Comparison of ENCODE assay signal across 8 cellular contexts in the genomic region with DNA sequence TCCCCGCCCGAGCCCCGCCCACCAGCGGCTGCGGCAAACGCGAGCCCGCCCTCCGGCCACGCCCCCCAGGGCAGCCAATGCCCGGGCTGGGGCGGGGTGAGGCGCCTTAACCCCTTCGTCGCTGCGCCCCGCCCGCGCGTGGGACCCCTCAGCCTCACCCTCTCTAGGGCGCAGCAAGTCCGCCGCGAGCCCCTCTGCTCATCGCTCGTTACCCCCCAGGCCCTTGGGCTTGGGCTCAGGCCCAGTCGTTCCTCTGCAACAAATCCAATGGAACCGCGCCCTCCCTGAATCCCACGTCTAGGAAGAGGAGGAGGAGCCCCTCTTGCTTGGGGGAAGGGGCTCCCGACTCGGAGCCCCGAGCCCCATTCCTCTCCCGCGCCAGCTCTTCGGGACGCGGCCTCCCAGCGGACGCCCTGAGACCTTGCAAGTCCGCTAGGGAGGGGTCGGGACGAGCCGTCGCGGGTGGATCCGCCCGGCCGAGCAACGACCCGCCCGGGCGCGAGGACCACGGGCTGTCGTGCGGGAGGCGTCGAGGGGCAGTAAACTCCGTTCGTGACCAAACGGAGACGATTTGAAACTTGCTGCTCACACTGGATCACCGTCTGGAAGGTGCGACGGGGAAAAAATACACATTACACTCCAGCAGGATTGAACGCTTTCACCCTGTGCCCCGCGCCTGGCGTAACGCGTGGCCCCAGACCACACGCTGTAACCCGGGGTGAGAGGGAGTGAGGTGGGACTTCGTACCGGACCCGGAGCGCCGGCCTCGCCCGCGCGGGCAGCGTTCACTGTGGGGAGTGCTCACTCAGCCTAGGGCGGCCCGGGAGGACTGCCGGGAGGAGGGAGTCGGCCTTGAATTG. TPM values are rescaled to one million over a fixed set of nuclear protein-coding genes. Genes with fewer than 3 reads are reported as not detected.
DNase-seq lines count a peak whose midpoint lies in the region; ATAC-seq and TF ChIP-seq lines count a peak whose summit lies in the region.

No MANE protein-coding gene starts in this region.

- H3K27ac ChIP-seq in dorsolateral prefrontal cortex: peak overlapping the region in 58 of 59 donors; percentile 5 to 96 (median 85)

- CTCF ChIA-PET in activated CD4-positive, alpha-beta memory T cell treated with anti-CD3 and anti-CD28 coated beads for 36 hours (lab: Charles Lee): no interaction called here

- H3K27me3 ChIP-seq in dorsolateral prefrontal cortex: no peaks in the 10 kb centered on the region

- 0 to 1% methylated on average over 37 to 44 of the region's 88 CpGs for WGBS in lower leg skin, 2 donors

- TF ChIP-seq CTCF in AG09319 (IDR thresholded peaks at IDR 0.05; ENCODE audit: low read depth, low read length) (peak; percentile 8), dorsolateral prefrontal cortex (IDR thresholded peaks at IDR 0.05 in 54 of 56, conservative IDR thresholded peaks at IDR 0.05 in 2 of 56; ENCODE audit: low read depth in 1 of 56, partially characterized antibody in 56 of 56) (peak in 3 of 56 donors; percentile 1 to 15 (median 8)), lower leg skin (IDR thresholded peaks at IDR 0.05) (peak in 1 of 3 donors; percentile 6)

- POLR2A ChIA-PET in activated CD4-positive, alpha-beta memory T cell treated with anti-CD3 and anti-CD28 coated beads for 36 hours (lab: Charles Lee): interaction anchor here (1.8 kb wide), 1 partner anchor 15 kb away, joined by 6 read pairs; no protein-coding TSS in a partner anchor

- peak; percentile 86 for ATAC-seq in GM19035 (IDR thresholded peaks at IDR 0.05; ENCODE audit: unreplicated experiment)
- peak; percentile 86 for ATAC-seq in HG03354 (IDR thresholded peaks at IDR 0.05; ENCODE audit: poor library complexity, severe bottlenecking, unreplicated experiment)

- H3K27me3 Mint-ChIP-seq in activated CD4-positive, alpha-beta memory T cell treated with anti-CD3 and anti-CD28 coated beads for 36 hours: peaks cover 17% of the 10 kb centered on the region

- no peak overlapping the region for H3K27ac Mint-ChIP-seq in activated CD4-positive, alpha-beta memory T cell treated with anti-CD3 and anti-CD28 coated beads for 36 hours

- no peaks in the 10 kb centered on the region for H3K36me3 Mint-ChIP-seq in activated CD4-positive, alpha-beta memory T cell treated with anti-CD3 and anti-CD28 coated beads for 36 hours

- H3K9me3 Mint-ChIP-seq in activated CD4-positive, alpha-beta memory T cell treated with anti-CD3 and anti-CD28 coated beads for 36 hours: no peaks in the 10 kb centered on the region

- TF ChIP-seq POLR2A in lower leg skin (IDR thresholded peaks at IDR 0.05): no peak

- H3K4me3 ChIP-seq in dorsolateral prefrontal cortex (peak overlapping the region; percentile 68 to 100 (median 93)), lower leg skin (ENCODE audit: low read depth, poor library complexity, severe bottlenecking) (peak overlapping the region; percentile 69)

- intact Hi-C loops in activated CD4-positive, alpha-beta memory T cell treated with anti-CD3 and anti-CD28 coated beads for 36 hours (cut with micrococcal nuclease): loop anchor here (1.0 to 10.0 kb wide), 3 partner anchors 15 to 99 kb away; a partner anchor contains a TSS
- intact Hi-C loops in dorsolateral prefrontal cortex (cut with DNase I) (no loop called here), lower leg skin (cut with DNase I; ENCODE audit: low total_unique reads) (no loop called here)

- H3K4me3 Mint-ChIP-seq in activated CD4-positive, alpha-beta memory T cell treated with anti-CD3 and anti-CD28 coated beads for 36 hours: peak overlapping the region; percentile 84

- DNase-seq in AG09319 (ENCODE audit: extremely low read depth, low read depth): peak; percentile 48
- DNase-seq in NCI-H526 (lab: John Stamatoyannopoulos, UW): peak; percentile 46 to 97
- peak; percentile 92 for DNase-seq in activated CD4-positive, alpha-beta memory T cell treated with anti-CD3 and anti-CD28 coated beads for 36 hours
- DNase-seq in dorsolateral prefrontal cortex: peak; percentile 71 to 93 (median 87)
- DNase-seq in lower leg skin (ENCODE audit: low spot score in 2 of 2): peak; percentile 80 to 98
- DNase-seq in stimulated activated CD4-positive, alpha-beta T cell treated with anti-CD3 and anti-CD28 coated beads, Interleukin-4, amount 100 ng/mL, for 4 hours: peak; percentile 87 to 93

- peaks cover 6% of the 10 kb centered on the region for H3K4me1 Mint-ChIP-seq in activated CD4-positive, alpha-beta memory T cell treated with anti-CD3 and anti-CD28 coated beads for 36 hours (ENCODE audit: low read depth)

RNA-seq across cellular contexts. Expression of a gene that starts 0.5 kb away (rescaled TPM):
- 1 to 10 TPM; 1.4 to 1.5 TPM for total RNA-seq in activated CD4-positive, alpha-beta memory T cell treated with anti-CD3 and anti-CD28 coated beads for 36 hours
- 100 to 1,000 TPM in 117 of 120 experiments, 10 to 100 TPM in 3; 55.7 to 232 (median 165) TPM for total RNA-seq in dorsolateral prefrontal cortex
- 1 to 10 TPM; 4.4 to 9.7 (median 7.7) TPM for total RNA-seq in lower leg skin

RNA-seq across cellular contexts. Expression of a gene that starts 14.1 kb away (rescaled TPM):
- total RNA-seq in activated CD4-positive, alpha-beta memory T cell treated with anti-CD3 and anti-CD28 coated beads for 36 hours: 10 to 100 TPM; 20.8 to 22.8 TPM
- total RNA-seq in dorsolateral prefrontal cortex: 10 to 100 TPM; 10.4 to 25.9 (median 18.3) TPM
- total RNA-seq in lower leg skin: 10 to 100 TPM; 14.3 to 18.1 (median 15.9) TPM

RNA-seq across cellular contexts. Expression of a gene that starts 14.1 kb away (rescaled TPM):
- total RNA-seq in activated CD4-positive, alpha-beta memory T cell treated with anti-CD3 and anti-CD28 coated beads for 36 hours: 1 to 10 TPM; 5.8 to 7.0 TPM
- total RNA-seq in dorsolateral prefrontal cortex: 10 to 100 TPM in 52 of 120 experiments, 1 to 10 TPM in 68; 6.1 to 13.0 (median 9.5) TPM
- total RNA-seq in lower leg skin: 10 to 100 TPM in 3 of 4 donors, 1 to 10 TPM in 1; 6.1 to 12.7 (median 11.9) TPM

RNA-seq across cellular contexts. Expression of a gene that starts 30.7 kb away (rescaled TPM):
- 10 to 100 TPM; 72.1 to 76.8 TPM for total RNA-seq in activated CD4-positive, alpha-beta memory T cell treated with anti-CD3 and anti-CD28 coated beads for 36 hours
- total RNA-seq in dorsolateral prefrontal cortex: 100 to 1,000 TPM in 119 of 120 experiments, 10 to 100 TPM in 1; 98.5 to 184 (median 132) TPM
- 100 to 1,000 TPM in 1 of 4 donors, 10 to 100 TPM in 3; 53.6 to 109 (median 89.0) TPM for total RNA-seq in lower leg skin

RNA-seq across cellular contexts. Expression of a gene that starts 35.5 kb away (rescaled TPM):
- 10 to 100 TPM; 54.0 to 56.2 TPM for total RNA-seq in activated CD4-positive, alpha-beta memory T cell treated with anti-CD3 and anti-CD28 coated beads for 36 hours
- total RNA-seq in dorsolateral prefrontal cortex (10 to 100 TPM; 18.3 to 51.4 (median 33.9) TPM), lower leg skin (10 to 100 TPM; 39.3 to 55.8 (median 46.8) TPM)

Comparison
In these comparisons a context has a peak if more than half of its experiments do, and no peak if none do; other contexts are left out.
1. Peak in every context shown above with its lines: DNase-seq, ATAC-seq, H3K4me3 ChIP-seq and H3K27ac ChIP-seq.
2. RNA of a gene that starts 0.5 kb away (total RNA-seq): 55.7 to 232 TPM in dorsolateral prefrontal cortex; 4.4 to 9.7 TPM in lower leg skin and 1.4 to 1.5 TPM in activated CD4-positive, alpha-beta memory T cell treated with anti-CD3 and anti-CD28 coated beads for 36 hours; every median in the first group is over 4 times any median in the second.